Comparison of ENCODE assay signal across 23 cellular contexts in genomic region chr16:85809645-85810044, GRCh38. TPM values are rescaled to one million over a fixed set of nuclear protein-coding genes. Genes with fewer than 3 reads are reported as not detected.
DNase-seq lines count a peak whose midpoint lies in the region; ATAC-seq, FAIRE-seq and TF ChIP-seq lines count a peak whose summit lies in the region.
"Had no signal": no experiment of that assay in that cellular context is flagged by ENCODE, and none has a peak within 500 bp of the region (broad histone marks: within the 10 kb centered on the region; RNA-seq: fewer than 3 reads in every experiment).

No MANE protein-coding gene starts in this region.

- no peaks in the 10 kb centered on the region for H3K9me2 ChIP-seq in PC-3 (replicated peaks; ENCODE audit: low read length)

- FAIRE-seq in HepG2 (lab: Jason Lieb, UNC) (no peak), frontal cortex (lab: Jason Lieb, UNC) (no peak)
- FAIRE-seq: GM12891, H54 had no signal

- DNase-seq in Right ventricle myocardium superior, result peak; percentile 34
- DNase-seq in right atrium auricular region (ENCODE audit: low spot score), result no peak
- no peak for DNase-seq in PC-3
- DNase-seq in HepG2 (ENCODE audit: low spot score), result no peak
- no peak for DNase-seq in SW480 (ENCODE audit: low spot score)
- no peak for DNase-seq in Caco-2
- no peak for DNase-seq in frontal cortex (ENCODE audit: low spot score in 2 of 2)
- DNase-seq: CD4-positive, alpha-beta T cell; DMS53; Kasumi-1; NCI-H1105 treated with DMSO at 0.1 percent for 48 hours; NCI-H146; NCI-H1930; NCI-H2107; NCI-H446; NCI-H524 treated with DMSO at 0.1 percent for 48 hours; NCI-H774; RPMI8226; SIG-M5 had no signal

- no peaks in the 10 kb centered on the region for H3K9me3 ChIP-seq in right atrium auricular region
- no peaks in the 10 kb centered on the region for H3K9me3 ChIP-seq in PC-3 (ENCODE audit: low read length)
- H3K9me3 ChIP-seq in HepG2 (ENCODE audit: low read length), result no peaks in the 10 kb centered on the region
- no peaks in the 10 kb centered on the region for H3K9me3 ChIP-seq in Caco-2

- peaks cover 21% of the 10 kb centered on the region for H3K36me3 Mint-ChIP-seq in Caco-2 (ENCODE audit: insufficient read depth, unreplicated experiment)

- ATAC-seq in Right ventricle myocardium superior (ENCODE audit: poor library complexity), result no peak
- ATAC-seq in PC-3, result 0 out of 2 replicates have a peak, but pooled peaks have one; percentile 15
- ATAC-seq in HepG2, result peak; percentile 38

- no peak overlapping the region for H3K27ac ChIP-seq in right atrium auricular region
- H3K27ac ChIP-seq in PC-3 (ENCODE audit: low read length), result no peak overlapping the region
- no peak overlapping the region for H3K27ac ChIP-seq in HepG2 (ENCODE audit: extremely low read length, insufficient read depth, low read length)
- H3K27ac ChIP-seq: HL-60, SK-N-MC had no signal

- H3K27me3 ChIP-seq in right atrium auricular region, result no peaks in the 10 kb centered on the region
- H3K27me3 ChIP-seq in PC-3 (ENCODE audit: low read length), result no peaks in the 10 kb centered on the region
- H3K27me3 ChIP-seq in HepG2 (ENCODE audit: control insufficient read depth in 1 of 2, insufficient read depth in 2 of 2, low read length in 2 of 2), result peaks cover 6 to 28% of the 10 kb centered on the region in 2 experiments
- no peaks in the 10 kb centered on the region for H3K27me3 ChIP-seq in Caco-2 (replicated peaks; ENCODE audit: control insufficient read depth, insufficient read depth, low read length)

- no peaks in the 10 kb centered on the region for H3F3A ChIP-seq in PC-3 (ENCODE audit: low read length, unreplicated experiment)

- H3K9me3 Mint-ChIP-seq in Caco-2 (ENCODE audit: unreplicated experiment), result no peaks in the 10 kb centered on the region
- H3K9me3 Mint-ChIP-seq: CD4-positive, alpha-beta T cell had no signal

- H3K4me2 ChIP-seq in PC-3 (ENCODE audit: low read length) (no peak overlapping the region), HepG2 (ENCODE audit: low read depth, low read length) (no peak overlapping the region)

- no peak overlapping the region for H3K27ac Mint-ChIP-seq in Caco-2 (ENCODE audit: unreplicated experiment)
- H3K27ac Mint-ChIP-seq: CD4-positive, alpha-beta T cell had no signal

- H3K4me3 Mint-ChIP-seq in Caco-2 (ENCODE audit: unreplicated experiment), result no peak overlapping the region
- H3K4me3 Mint-ChIP-seq: CD4-positive, alpha-beta T cell had no signal

- H3K4me3 ChIP-seq in right atrium auricular region (no peak overlapping the region), PC-3 (ENCODE audit: low read length) (no peak overlapping the region), HepG2 (replicated peaks in 1 of 3; ENCODE audit: insufficient read depth in 1 of 3, low read depth in 2 of 3, low read length in 3 of 3) (no peak overlapping the region), Caco-2 (ENCODE audit: low read depth, low read length) (no peak overlapping the region)
- H3K4me3 ChIP-seq: SK-N-MC had no signal

- H3K79me2 ChIP-seq in PC-3 (ENCODE audit: low read length) (no peaks in the 10 kb centered on the region), HepG2 (ENCODE audit: insufficient read depth, low read length) (no peaks in the 10 kb centered on the region)

- in situ Hi-C loops in HepG2 (cut with HindIII; ENCODE audit: extremely low pct_ligation_motif_present, low pct_unique_long_range_greater_than_20kb), result loop anchor here (25.0 kb wide), 1 partner anchor 703 kb away; the partner anchor contains the start of gene FOXF1

- no peak for TF ChIP-seq CTCF in right atrium auricular region (IDR thresholded peaks at IDR 0.05)
- no peak for TF ChIP-seq CTCF in PC-3 (conservative IDR thresholded peaks at IDR 0.05; ENCODE audit: low read depth, low read length)
- no peak for TF ChIP-seq CTCF in HepG2 (CRISPR knock-in tag; IDR thresholded peaks at IDR 0.05)
- no peak for TF ChIP-seq CTCF in Caco-2 (IDR thresholded peaks at IDR 0.05; ENCODE audit: insufficient read depth in 1 of 2, low read depth in 1 of 2, low read length in 1 of 2, severe bottlenecking in 1 of 2, unreplicated experiment in 1 of 2)

- H3K4me1 ChIP-seq in right atrium auricular region (no peaks in the 10 kb centered on the region), PC-3 (ENCODE audit: insufficient read depth, low read length) (no peaks in the 10 kb centered on the region), HepG2 (ENCODE audit: insufficient read depth, low read length) (peaks cover 27% of the 10 kb centered on the region), Caco-2 (no peaks in the 10 kb centered on the region)

- POLR2A ChIA-PET in PC-3 (lab: Charles Lee; ENCODE audit: unreplicated experiment), result no interaction called here
- POLR2A ChIA-PET in HepG2 (lab: Yijun Ruan, JAX), result interaction anchor here (1.1 kb wide), 1 partner anchor 11 kb away, joined by 3 read pairs; no protein-coding TSS in a partner anchor
- POLR2A ChIA-PET in Caco-2 (lab: Charles Lee), result no interaction called here

- TF ChIP-seq RAD21 in HepG2 (CRISPR knock-in tag; IDR thresholded peaks at IDR 0.05), result no peak

- peaks cover 6% of the 10 kb centered on the region for H3K4me1 Mint-ChIP-seq in Caco-2 (ENCODE audit: low read depth, unreplicated experiment)

- H3K36me3 ChIP-seq in right atrium auricular region (peaks cover 26% of the 10 kb centered on the region), PC-3 (ENCODE audit: low read depth, low read length) (peaks cover 20% of the 10 kb centered on the region), HepG2 (replicated peaks in 1 of 2; ENCODE audit: control insufficient read depth in 1 of 2, insufficient read depth in 2 of 2, low read length in 2 of 2) (peaks cover 10 to 25% of the 10 kb centered on the region in 2 experiments), Caco-2 (ENCODE audit: control insufficient read depth, insufficient read depth, low read length) (peaks cover 8% of the 10 kb centered on the region)

- H3K27me3 Mint-ChIP-seq in Caco-2 (ENCODE audit: insufficient read depth, unreplicated experiment), result no peaks in the 10 kb centered on the region

- intact Hi-C loops in Right ventricle myocardium superior (cut with DNase I) (no loop called here), PC-3 (cut with micrococcal nuclease) (no loop called here), HepG2 (cut with micrococcal nuclease; ENCODE audit: unreplicated experiment) (no loop called here), Caco-2 (cut with micrococcal nuclease; ENCODE audit: unreplicated experiment) (no loop called here)

- TF ChIP-seq EP300 in HepG2 (IDR thresholded peaks at IDR 0.05; ENCODE audit: low read depth in 2 of 2, low read length in 2 of 2), result no peak
- TF ChIP-seq EP300 in HepG2 (CRISPR knock-in tag; IDR thresholded peaks at IDR 0.05; ENCODE audit: borderline replicate concordance), result no peak

- no peak overlapping the region for H2AFZ ChIP-seq in PC-3 (ENCODE audit: low read length)
- no peak overlapping the region for H2AFZ ChIP-seq in HepG2 (ENCODE audit: low read length)

- no TSS peak for BruUV-seq in PC-3 (replicated peaks; lab: Mats Ljungman, UMichigan)
- BruUV-seq in HepG2 (replicated peaks; lab: Mats Ljungman, UMichigan), result no TSS peak
- no TSS peak for BruUV-seq in Caco-2 (replicated peaks; lab: Mats Ljungman, UMichigan)

- CTCF ChIA-PET in PC-3 (lab: Charles Lee), result no interaction called here
- CTCF ChIA-PET in HepG2 (lab: Yijun Ruan, JAX; ENCODE audit: low intra/inter-chr PET ratio, low total read pairs), result no interaction called here
- CTCF ChIA-PET in Caco-2 (lab: Charles Lee), result interaction anchor here (0.6 to 1.6 kb wide), 2 partner anchors 10 to 32 kb away, joined by 3 to 10 read pairs; no protein-coding TSS in a partner anchor

- TF ChIP-seq POLR2A in HepG2 (IDR thresholded peaks at IDR 0.05; ENCODE audit: insufficient read depth in 1 of 2, low read depth in 2 of 2, low read length in 2 of 2), result no peak

- H4K20me1 ChIP-seq in PC-3 (ENCODE audit: low read length) (no peaks in the 10 kb centered on the region), HepG2 (ENCODE audit: insufficient read depth, low read length) (no peaks in the 10 kb centered on the region)

- no peak overlapping the region for H3K9ac ChIP-seq in PC-3 (ENCODE audit: low read length)
- H3K9ac ChIP-seq in HepG2 (ENCODE audit: insufficient read depth, low read depth, low read length), result no peak overlapping the region

- 59% methylated on average over 3 of the region's 10 CpGs for WGBS in HepG2 (ENCODE audit: low lambda C conversion rate)

RNA-seq across cellular contexts. Expression of gene COX4I1, which starts 10.2 kb away (rescaled TPM):
- 2,159 TPM for total RNA-seq in Right ventricle myocardium superior
- 1,000 to 10,000 TPM; 1,383 to 1,567 TPM for total RNA-seq in right atrium auricular region
- 539 and 598 TPM in 2 replicates for total RNA-seq in PC-3 (2014; rRNA removed)
- total RNA-seq in HepG2 (2016; rRNA removed; fragmentation: Illumina TruSeq; extraction: Trizol), result 631 and 658 TPM in 2 replicates
- 381 and 407 TPM in 2 replicates for total RNA-seq in HepG2 (2016; cell fraction: cytosol; rRNA removed; fragmentation: Illumina TruSeq; extraction: Trizol; ENCODE audit: low read depth)
- 648 and 655 TPM in 2 replicates for total RNA-seq in HepG2 (2016; cell fraction: insoluble cytoplasmic fraction; rRNA removed; fragmentation: Illumina TruSeq; extraction: Trizol)
- 496 and 528 TPM in 2 replicates for total RNA-seq in HepG2 (2016; cell fraction: membrane; rRNA removed; fragmentation: Illumina TruSeq; extraction: Trizol)
- total RNA-seq in HepG2 (2016; cell fraction: nucleus; rRNA removed; fragmentation: Illumina TruSeq; extraction: Trizol), result 310 and 337 TPM in 2 replicates
- polyA plus RNA-seq in HepG2 (2011; rRNA removed), result 838 and 902 TPM in 2 replicates
- 1,053 and 1,212 TPM in 2 replicates for polyA plus RNA-seq in HepG2 (2011; cell fraction: cytosol; rRNA removed)
- 388 and 389 TPM in 2 replicates for polyA plus RNA-seq in HepG2 (2011; cell fraction: nucleus; rRNA removed)
- polyA plus RNA-seq in HepG2 (2012), result 443 and 505 TPM in 2 replicates
- 414 and 464 TPM in 2 replicates for polyA plus RNA-seq in HepG2 (2016; cell fraction: cytosol; fragmentation: Illumina TruSeq; extraction: Trizol; ENCODE audit: low read depth)
- polyA plus RNA-seq in HepG2 (2016; cell fraction: insoluble cytoplasmic fraction; fragmentation: Illumina TruSeq; extraction: Trizol; ENCODE audit: low read depth), result 675 and 705 TPM in 2 replicates
- 456 and 498 TPM in 2 replicates for polyA plus RNA-seq in HepG2 (2016; cell fraction: membrane; fragmentation: Illumina TruSeq; extraction: Trizol; ENCODE audit: low read depth)
- 604 and 614 TPM in 2 replicates for polyA plus RNA-seq in HepG2 (2016; cell fraction: nucleus; fragmentation: Illumina TruSeq; extraction: Trizol; ENCODE audit: insufficient read depth, low read depth)
- 364 and 524 TPM in 2 replicates for polyA minus RNA-seq in HepG2 (2011; rRNA and poly(A)+ RNA removed; ENCODE audit: low replicate concordance)
- 143 and 144 TPM in 2 replicates for polyA minus RNA-seq in HepG2 (2011; cell fraction: cytosol; rRNA and poly(A)+ RNA removed)
- 99.5 and 129 TPM in 2 replicates for polyA minus RNA-seq in HepG2 (2011; cell fraction: nucleus; rRNA and poly(A)+ RNA removed)
- 814 and 893 TPM in 2 replicates for total RNA-seq in Caco-2 (2022)
- total RNA-seq in frontal cortex, result 228 TPM

RNA-seq across cellular contexts. Expression of gene EMC8, which starts 10.3 kb away (rescaled TPM):
- total RNA-seq in Right ventricle myocardium superior (21.8 TPM), right atrium auricular region (10 to 100 TPM; 18.8 to 40.7 TPM), PC-3 (2014; rRNA removed) (42.6 and 46.1 TPM in 2 replicates), HepG2 (2016; rRNA removed; fragmentation: Illumina TruSeq; extraction: Trizol) (47.6 and 55.0 TPM in 2 replicates), Caco-2 (2022) (86.7 and 94.7 TPM in 2 replicates), frontal cortex (16.3 TPM)
- 56.6 and 69.3 TPM in 2 replicates for total RNA-seq in HepG2 (2016; cell fraction: cytosol; rRNA removed; fragmentation: Illumina TruSeq; extraction: Trizol; ENCODE audit: low read depth)
- total RNA-seq in HepG2 (2016; cell fraction: insoluble cytoplasmic fraction; rRNA removed; fragmentation: Illumina TruSeq; extraction: Trizol), result 42.9 and 52.9 TPM in 2 replicates
- 53.7 and 67.6 TPM in 2 replicates for total RNA-seq in HepG2 (2016; cell fraction: membrane; rRNA removed; fragmentation: Illumina TruSeq; extraction: Trizol)
- 34.0 and 36.1 TPM in 2 replicates for total RNA-seq in HepG2 (2016; cell fraction: nucleus; rRNA removed; fragmentation: Illumina TruSeq; extraction: Trizol)
- polyA plus RNA-seq in HepG2 (2011; rRNA removed), result 71.6 and 76.0 TPM in 2 replicates
- polyA plus RNA-seq in HepG2 (2011; cell fraction: cytosol; rRNA removed), result 60.8 and 68.0 TPM in 2 replicates
- 45.9 and 50.4 TPM in 2 replicates for polyA plus RNA-seq in HepG2 (2011; cell fraction: nucleus; rRNA removed)
- 29.9 and 30.5 TPM in 2 replicates for polyA plus RNA-seq in HepG2 (2012)
- polyA plus RNA-seq in HepG2 (2016; cell fraction: cytosol; fragmentation: Illumina TruSeq; extraction: Trizol; ENCODE audit: low read depth), result 65.3 and 83.6 TPM in 2 replicates
- polyA plus RNA-seq in HepG2 (2016; cell fraction: insoluble cytoplasmic fraction; fragmentation: Illumina TruSeq; extraction: Trizol; ENCODE audit: low read depth), result 58.1 and 66.0 TPM in 2 replicates
- 59.1 and 73.6 TPM in 2 replicates for polyA plus RNA-seq in HepG2 (2016; cell fraction: membrane; fragmentation: Illumina TruSeq; extraction: Trizol; ENCODE audit: low read depth)
- polyA plus RNA-seq in HepG2 (2016; cell fraction: nucleus; fragmentation: Illumina TruSeq; extraction: Trizol; ENCODE audit: insufficient read depth, low read depth), result 69.1 and 78.6 TPM in 2 replicates
- polyA minus RNA-seq in HepG2 (2011; rRNA and poly(A)+ RNA removed; ENCODE audit: low replicate concordance), result 61.8 and 82.3 TPM in 2 replicates
- 27.0 and 43.3 TPM in 2 replicates for polyA minus RNA-seq in HepG2 (2011; cell fraction: cytosol; rRNA and poly(A)+ RNA removed)
- polyA minus RNA-seq in HepG2 (2011; cell fraction: nucleus; rRNA and poly(A)+ RNA removed), result 44.0 and 45.6 TPM in 2 replicates

RNA-seq across cellular contexts. Expression of gene C16orf74, which starts 58.7 kb away (rescaled TPM):
- total RNA-seq in Right ventricle myocardium superior (2.3 TPM), right atrium auricular region (1 to 10 TPM in 1 of 2 donors, under 1 TPM in 1; 0.79 to 1.4 TPM), PC-3 (2014; rRNA removed) (64.6 and 71.0 TPM in 2 replicates), HepG2 (2016; rRNA removed; fragmentation: Illumina TruSeq; extraction: Trizol) (0.13 TPM in 1 of 2 replicates, not detected in the other), Caco-2 (2022) (3.8 and 4.0 TPM in 2 replicates), frontal cortex (0.82 TPM)
- 0.35 TPM in 1 of 2 replicates, not detected in the other for total RNA-seq in HepG2 (2016; cell fraction: cytosol; rRNA removed; fragmentation: Illumina TruSeq; extraction: Trizol; ENCODE audit: low read depth)
- total RNA-seq in HepG2 (2016; cell fraction: insoluble cytoplasmic fraction; rRNA removed; fragmentation: Illumina TruSeq; extraction: Trizol), result not detected in 2 replicates
- total RNA-seq in HepG2 (2016; cell fraction: membrane; rRNA removed; fragmentation: Illumina TruSeq; extraction: Trizol), result not detected in 2 replicates
- not detected in 2 replicates for total RNA-seq in HepG2 (2016; cell fraction: nucleus; rRNA removed; fragmentation: Illumina TruSeq; extraction: Trizol)
- 0.26 and 0.29 TPM in 2 replicates for polyA plus RNA-seq in HepG2 (2011; rRNA removed)
- 0.13 and 0.28 TPM in 2 replicates for polyA plus RNA-seq in HepG2 (2011; cell fraction: cytosol; rRNA removed)
- polyA plus RNA-seq in HepG2 (2011; cell fraction: nucleus; rRNA removed), result 0.16 and 0.37 TPM in 2 replicates
- polyA plus RNA-seq in HepG2 (2012), result not detected in 2 replicates
- polyA plus RNA-seq in HepG2 (2016; cell fraction: cytosol; fragmentation: Illumina TruSeq; extraction: Trizol; ENCODE audit: low read depth), result 0.35 and 0.65 TPM in 2 replicates
- not detected in 2 replicates for polyA plus RNA-seq in HepG2 (2016; cell fraction: insoluble cytoplasmic fraction; fragmentation: Illumina TruSeq; extraction: Trizol; ENCODE audit: low read depth)
- polyA plus RNA-seq in HepG2 (2016; cell fraction: membrane; fragmentation: Illumina TruSeq; extraction: Trizol; ENCODE audit: low read depth), result 0.33 TPM in 1 of 2 replicates, not detected in the other
- polyA plus RNA-seq in HepG2 (2016; cell fraction: nucleus; fragmentation: Illumina TruSeq; extraction: Trizol; ENCODE audit: insufficient read depth, low read depth), result not detected in 2 replicates
- 0.44 and 7.8 TPM in 2 replicates for polyA minus RNA-seq in HepG2 (2011; rRNA and poly(A)+ RNA removed; ENCODE audit: low replicate concordance)
- polyA minus RNA-seq in HepG2 (2011; cell fraction: cytosol; rRNA and poly(A)+ RNA removed), result not detected in 2 replicates
- not detected in 2 replicates for polyA minus RNA-seq in HepG2 (2011; cell fraction: nucleus; rRNA and poly(A)+ RNA removed)

Comparison
In these comparisons a context has a peak if more than half of its experiments do, and no peak if none do; other contexts are left out.
1. RNA of gene C16orf74, which starts 58.7 kb away (total RNA-seq): 64.6 to 71.0 TPM in PC-3; 3.8 to 4.0 TPM in Caco-2, 2.3 TPM in Right ventricle myocardium superior (single experiment), 0.79 to 1.4 TPM in right atrium auricular region, 0.82 TPM in frontal cortex (single experiment) and 0.13 to 0.35 TPM in HepG2; every median in the first group is over 10 times any median in the second.